Comparison of ENCODE assay signal across 8 cellular contexts in genomic region chr2:112584134-112584890, GRCh38. TPM values are rescaled to one million over a fixed set of nuclear protein-coding genes. Genes with fewer than 3 reads are reported as not detected.
DNase-seq lines count a peak whose midpoint lies in the region; ATAC-seq and TF ChIP-seq lines count a peak whose summit lies in the region.

Gene CHCHD5 (plus strand): TSS chr2:112584609. CDS start chr2:112584648, 39 bp downstream.

- H3K36me3 ChIP-seq in PC-9 (ENCODE audit: low read depth) (no peaks in the 10 kb centered on the region; the same call in 1 of the 2 replicates), mucosa of descending colon (ENCODE audit: low read depth) (no peaks in the 10 kb centered on the region)

- H3K9me3 ChIP-seq in PC-9 (ENCODE audit: insufficient read depth, low read depth) (no peaks in the 10 kb centered on the region), mucosa of descending colon (no peaks in the 10 kb centered on the region)

- CTCF ChIA-PET in PC-9 (lab: Charles Lee), result interaction anchor here (0.6 to 1.0 kb wide), 5 partner anchors 33 to 357 kb away, joined by 3 to 8 read pairs (median 4); no protein-coding TSS in a partner anchor

- POLR2A ChIA-PET in PC-9 (lab: Charles Lee; ENCODE audit: unreplicated experiment), result interaction anchor here (0.6 to 1.0 kb wide), 4 partner anchors 38 to 533 kb away, joined by 3 to 10 read pairs (median 4); partner anchors contain the start of gene SLC20A1

- ATAC-seq in GM21528 (IDR thresholded peaks at IDR 0.05; ENCODE audit: low FRiP score, unreplicated experiment) (peak; percentile 86), mucosa of descending colon (peak; percentile 96)

- H3K4me1 ChIP-seq in PC-9 (replicated peaks; ENCODE audit: insufficient read depth) (peaks cover 24% of the 10 kb centered on the region), mucosa of descending colon (ENCODE audit: low read depth) (peaks cover 10% of the 10 kb centered on the region)

- H3K4me2 ChIP-seq in PC-9, result peak within 1 kb of the TSS; percentile 89

- peak within 1 kb of the TSS; percentile 95 for H2AFZ ChIP-seq in PC-9

- BruUV-seq in PC-9 (replicated peaks; lab: Mats Ljungman, UMichigan), result TSS peak; percentile 75

- H3K9me2 ChIP-seq in PC-9 (ENCODE audit: insufficient read depth), result no peaks in the 10 kb centered on the region

- intact Hi-C loops in PC-9 (cut with micrococcal nuclease; ENCODE audit: unreplicated experiment), result loop anchor here (1.0 to 5.0 kb wide), 3 partner anchors 61 to 697 kb away; partner anchors contain the start of genes SLC20A1 and TMEM87B
- intact Hi-C loops in mucosa of descending colon (cut with DNase I, micrococcal nuclease), result no loop called here

- H3K79me2 ChIP-seq in PC-9 (ENCODE audit: low read depth), result peaks cover 24% of the 10 kb centered on the region

- H3F3A ChIP-seq in PC-9 (ENCODE audit: insufficient read depth, low read depth), result peaks cover 45% of the 10 kb centered on the region

- no peaks in the 10 kb centered on the region for H4K20me1 ChIP-seq in PC-9 (ENCODE audit: insufficient read depth)

- H3K4me3 ChIP-seq in PC-9 (peak within 1 kb of the TSS; percentile 91), mucosa of descending colon (peak within 1 kb of the TSS; percentile 38)

- TF ChIP-seq CTCF in PC-9 (conservative IDR thresholded peaks at IDR 0.05), result no peak; the same call in 1 of the 2 replicates
- TF ChIP-seq CTCF in mucosa of descending colon (IDR thresholded peaks at IDR 0.05), result peak; percentile 15

- no peaks in the 10 kb centered on the region for H3K27me3 ChIP-seq in PC-9 (ENCODE audit: insufficient read depth, low read depth)

- DNase-seq in DMS 273 (lab: John Stamatoyannopoulos, UW; ENCODE audit: unreplicated experiment) (peak; percentile 97), HuH-7.5 (ENCODE audit: low spot score) (peak; percentile 65), PC-9 (peak; percentile 86 to 90), activated T-cell treated with anti-CD3 and anti-CD28 coated beads for 48 hours (ENCODE audit: low read depth) (peak; percentile 89), epithelial cell of prostate (ENCODE audit: low read depth, low spot score) (peak; percentile 82), mucosa of descending colon (peak; percentile 94 to 97 (median 96))
- peak; percentile 86 to 87 for DNase-seq in stimulated activated CD8-positive, alpha-beta memory T cell treated with anti-CD3 and anti-CD28 coated beads, Interleukin-4, amount 100 ng/mL, for 1 hour (ENCODE audit: low read depth in 2 of 2, low spot score in 1 of 2)

- H3K27ac ChIP-seq in PC-9, result peak within 1 kb of the TSS; percentile 92
- H3K27ac ChIP-seq in epithelial cell of prostate, result peak within 1 kb of the TSS; percentile 98

RNA-seq across cellular contexts. Expression of gene CHCHD5, which starts in this region (rescaled TPM):
- 38.4 and 64.3 TPM in 2 replicates for total RNA-seq in PC-9 (2021)
- total RNA-seq in mucosa of descending colon, result 10 to 100 TPM; 20.9 to 28.8 (median 26.1) TPM

Comparison
In these comparisons a context has a peak if more than half of its experiments do, and no peak if none do; other contexts are left out.
1. Peak in every context shown above with its lines: DNase-seq, ATAC-seq, H3K4me3 ChIP-seq and H3K27ac ChIP-seq.